In the genomic region with DNA sequence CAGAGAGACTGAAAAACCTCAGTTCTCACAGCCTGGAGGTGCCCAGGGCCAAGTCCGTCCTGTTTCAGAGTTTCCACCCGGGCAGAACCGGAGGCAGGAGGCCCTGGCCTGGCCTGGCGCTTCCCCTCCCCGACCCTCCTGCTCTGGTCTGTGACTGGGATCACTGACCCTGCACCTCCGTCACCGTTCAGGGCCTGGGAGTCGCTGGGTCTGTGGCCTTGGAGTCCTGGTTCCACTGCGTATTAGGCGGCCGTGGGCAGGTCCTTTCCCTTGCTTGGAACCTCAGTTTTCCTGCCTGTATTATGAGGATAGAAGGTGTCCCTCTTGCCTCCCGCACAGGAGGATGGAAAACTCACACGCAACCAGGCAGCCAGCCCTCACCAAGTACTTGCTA, we compare ENCODE assay signal across 1 cellular context.
TF ChIP-seq lines count a peak whose summit lies in the region.

No MANE protein-coding gene starts in this region.

TF ChIP-seq in HepG2, 621 proteins besides CTCF, POLR2A, EP300 and RAD21 (continued from another document and continues in another):
- no peak for TF ChIP-seq JDP2 (CRISPR knock-in tag; IDR thresholded peaks at IDR 0.05; ENCODE audit: borderline replicate concordance)
- no peak for TF ChIP-seq ZNF33A (CRISPR knock-in tag; IDR thresholded peaks at IDR 0.05; ENCODE audit: borderline replicate concordance)
- TF ChIP-seq ZNF180 (CRISPR knock-in tag; IDR thresholded peaks at IDR 0.05; ENCODE audit: borderline replicate concordance, low read depth), result no peak
- TF ChIP-seq GATAD2A (CRISPR knock-in tag; IDR thresholded peaks at IDR 0.05), result peak; percentile 18; the same call in 1 of the 2 replicates
- TF ChIP-seq ZNF235 (CRISPR knock-in tag; IDR thresholded peaks at IDR 0.05; ENCODE audit: borderline replicate concordance), result no peak
- no peak for TF ChIP-seq SKI (IDR thresholded peaks at IDR 0.05; ENCODE audit: partially characterized antibody)
- no peak for TF ChIP-seq CCAR2 (optimal IDR thresholded peaks at IDR 0.05; ENCODE audit: low read depth, low read length)
- TF ChIP-seq SP5 (CRISPR knock-in tag; IDR thresholded peaks at IDR 0.05; ENCODE audit: borderline replicate concordance, low read depth), result no peak
- TF ChIP-seq ZNF329 (CRISPR knock-in tag; IDR thresholded peaks at IDR 0.05; ENCODE audit: low read depth), result no peak
- no peak for TF ChIP-seq ZNF547 (CRISPR knock-in tag; IDR thresholded peaks at IDR 0.05)
- TF ChIP-seq POLR2G (IDR thresholded peaks at IDR 0.05; ENCODE audit: low read depth, low read length), result no peak
- TF ChIP-seq, protein P1, sequence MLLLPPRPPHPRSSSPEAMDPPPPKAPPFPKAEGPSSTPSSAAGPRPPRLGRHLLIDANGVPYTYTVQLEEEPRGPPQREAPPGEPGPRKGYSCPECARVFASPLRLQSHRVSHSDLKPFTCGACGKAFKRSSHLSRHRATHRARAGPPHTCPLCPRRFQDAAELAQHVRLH (CRISPR knock-in tag; IDR thresholded peaks at IDR 0.05; ENCODE audit: borderline replicate concordance, low read depth), result no peak
- peak; percentile 38; the same call in 1 of the 2 replicates for TF ChIP-seq ZNF264 (CRISPR knock-in tag; IDR thresholded peaks at IDR 0.05)
- no peak for TF ChIP-seq IRF2 (CRISPR knock-in tag; IDR thresholded peaks at IDR 0.05)
- no peak for TF ChIP-seq ZNF451 (CRISPR knock-in tag; IDR thresholded peaks at IDR 0.05)
- TF ChIP-seq MLLT10 (CRISPR knock-in tag; IDR thresholded peaks at IDR 0.05), result no peak
- TF ChIP-seq, protein P2, sequence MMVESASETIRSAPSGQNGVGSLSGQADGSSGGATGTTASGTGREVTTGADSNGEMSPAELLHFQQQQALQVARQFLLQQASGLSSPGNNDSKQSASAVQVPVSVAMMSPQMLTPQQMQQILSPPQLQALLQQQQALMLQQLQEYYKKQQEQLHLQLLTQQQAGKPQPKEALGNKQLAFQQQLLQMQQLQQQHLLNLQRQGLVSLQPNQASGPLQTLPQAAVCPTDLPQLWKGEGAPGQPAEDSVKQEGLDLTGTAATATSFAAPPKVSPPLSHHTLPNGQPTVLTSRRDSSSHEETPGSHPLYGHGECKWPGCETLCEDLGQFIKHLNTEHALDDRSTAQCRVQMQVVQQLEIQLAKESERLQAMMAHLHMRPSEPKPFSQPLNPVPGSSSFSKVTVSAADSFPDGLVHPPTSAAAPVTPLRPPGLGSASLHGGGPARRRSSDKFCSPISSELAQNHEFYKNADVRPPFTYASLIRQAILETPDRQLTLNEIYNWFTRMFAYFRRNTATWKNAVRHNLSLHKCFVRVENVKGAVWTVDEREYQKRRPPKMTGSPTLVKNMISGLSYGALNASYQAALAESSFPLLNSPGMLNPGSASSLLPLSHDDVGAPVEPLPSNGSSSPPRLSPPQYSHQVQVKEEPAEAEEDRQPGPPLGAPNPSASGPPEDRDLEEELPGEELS (CRISPR knock-in tag; IDR thresholded peaks at IDR 0.05), result peak; percentile 36; the same call in 1 of the 2 replicates
- TF ChIP-seq ZBTB20 (CRISPR knock-in tag; IDR thresholded peaks at IDR 0.05; ENCODE audit: borderline replicate concordance, low read depth), result no peak
- TF ChIP-seq RFX5 (IDR thresholded peaks at IDR 0.05; ENCODE audit: low read depth, low read length), result no peak
- TF ChIP-seq ZNF629 (CRISPR knock-in tag; conservative IDR thresholded peaks at IDR 0.05), result peak; percentile 72
- TF ChIP-seq, protein P3, sequence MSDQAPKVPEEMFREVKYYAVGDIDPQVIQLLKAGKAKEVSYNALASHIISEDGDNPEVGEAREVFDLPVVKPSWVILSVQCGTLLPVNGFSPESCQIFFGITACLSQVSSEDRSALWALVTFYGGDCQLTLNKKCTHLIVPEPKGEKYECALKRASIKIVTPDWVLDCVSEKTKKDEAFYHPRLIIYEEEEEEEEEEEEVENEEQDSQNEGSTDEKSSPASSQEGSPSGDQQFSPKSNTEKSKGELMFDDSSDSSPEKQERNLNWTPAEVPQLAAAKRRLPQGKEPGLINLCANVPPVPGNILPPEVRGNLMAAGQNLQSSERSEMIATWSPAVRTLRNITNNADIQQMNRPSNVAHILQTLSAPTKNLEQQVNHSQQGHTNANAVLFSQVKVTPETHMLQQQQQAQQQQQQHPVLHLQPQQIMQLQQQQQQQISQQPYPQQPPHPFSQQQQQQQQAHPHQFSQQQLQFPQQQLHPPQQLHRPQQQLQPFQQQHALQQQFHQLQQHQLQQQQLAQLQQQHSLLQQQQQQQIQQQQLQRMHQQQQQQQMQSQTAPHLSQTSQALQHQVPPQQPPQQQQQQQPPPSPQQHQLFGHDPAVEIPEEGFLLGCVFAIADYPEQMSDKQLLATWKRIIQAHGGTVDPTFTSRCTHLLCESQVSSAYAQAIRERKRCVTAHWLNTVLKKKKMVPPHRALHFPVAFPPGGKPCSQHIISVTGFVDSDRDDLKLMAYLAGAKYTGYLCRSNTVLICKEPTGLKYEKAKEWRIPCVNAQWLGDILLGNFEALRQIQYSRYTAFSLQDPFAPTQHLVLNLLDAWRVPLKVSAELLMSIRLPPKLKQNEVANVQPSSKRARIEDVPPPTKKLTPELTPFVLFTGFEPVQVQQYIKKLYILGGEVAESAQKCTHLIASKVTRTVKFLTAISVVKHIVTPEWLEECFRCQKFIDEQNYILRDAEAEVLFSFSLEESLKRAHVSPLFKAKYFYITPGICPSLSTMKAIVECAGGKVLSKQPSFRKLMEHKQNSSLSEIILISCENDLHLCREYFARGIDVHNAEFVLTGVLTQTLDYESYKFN (CRISPR knock-in tag; conservative IDR thresholded peaks at IDR 0.05), result peak; percentile 38; the same call in 1 of the 2 replicates
- TF ChIP-seq ERF (CRISPR knock-in tag; IDR thresholded peaks at IDR 0.05), result no peak
- no peak for TF ChIP-seq ZNF326 (CRISPR knock-in tag; IDR thresholded peaks at IDR 0.05; ENCODE audit: borderline replicate concordance)
- TF ChIP-seq ARHGAP35 (CRISPR knock-in tag; IDR thresholded peaks at IDR 0.05; ENCODE audit: borderline replicate concordance), result no peak
- TF ChIP-seq, protein P4, sequence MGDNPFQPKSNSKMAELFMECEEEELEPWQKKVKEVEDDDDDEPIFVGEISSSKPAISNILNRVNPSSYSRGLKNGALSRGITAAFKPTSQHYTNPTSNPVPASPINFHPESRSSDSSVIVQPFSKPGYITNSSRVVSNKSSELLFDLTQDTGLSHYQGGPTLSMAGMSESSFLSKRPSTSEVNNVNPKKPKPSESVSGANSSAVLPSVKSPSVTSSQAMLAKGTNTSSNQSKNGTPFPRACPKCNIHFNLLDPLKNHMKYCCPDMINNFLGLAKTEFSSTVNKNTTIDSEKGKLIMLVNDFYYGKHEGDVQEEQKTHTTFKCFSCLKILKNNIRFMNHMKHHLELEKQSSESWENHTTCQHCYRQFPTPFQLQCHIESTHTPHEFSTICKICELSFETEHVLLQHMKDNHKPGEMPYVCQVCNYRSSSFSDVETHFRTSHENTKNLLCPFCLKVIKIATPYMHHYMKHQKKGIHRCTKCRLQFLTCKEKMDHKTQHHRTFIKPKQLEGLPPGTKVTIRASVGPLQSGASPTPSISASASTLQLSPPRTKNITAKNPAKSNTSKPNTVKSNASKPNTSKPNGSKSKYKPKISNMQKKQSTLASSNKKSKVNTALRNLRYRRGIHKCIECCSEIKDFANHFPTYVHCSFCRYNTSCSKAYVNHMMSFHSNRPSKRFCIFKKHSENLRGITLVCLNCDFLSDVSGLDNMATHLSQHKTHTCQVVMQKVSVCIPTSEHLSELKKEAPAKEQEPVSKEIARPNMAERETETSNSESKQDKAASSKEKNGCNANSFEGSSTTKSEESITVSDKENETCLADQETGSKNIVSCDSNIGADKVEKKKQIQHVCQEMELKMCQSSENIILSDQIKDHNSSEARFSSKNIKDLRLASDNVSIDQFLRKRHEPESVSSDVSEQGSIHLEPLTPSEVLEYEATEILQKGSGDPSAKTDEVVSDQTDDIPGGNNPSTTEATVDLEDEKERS (CRISPR knock-in tag; IDR thresholded peaks at IDR 0.05), result no peak
- no peak for TF ChIP-seq NKX3-1 (CRISPR knock-in tag; IDR thresholded peaks at IDR 0.05)
- no peak for TF ChIP-seq NR2F2 (IDR thresholded peaks at IDR 0.05; ENCODE audit: borderline replicate concordance, low read depth)
- TF ChIP-seq BRD4 (CRISPR knock-in tag; IDR thresholded peaks at IDR 0.05), result no peak
- TF ChIP-seq SRSF4 (IDR thresholded peaks at IDR 0.05; ENCODE audit: low read depth, low read length, poor library complexity, severe bottlenecking), result no peak
- TF ChIP-seq ZNF510 (CRISPR knock-in tag; IDR thresholded peaks at IDR 0.05; ENCODE audit: low read depth), result no peak
- TF ChIP-seq, protein P5, sequence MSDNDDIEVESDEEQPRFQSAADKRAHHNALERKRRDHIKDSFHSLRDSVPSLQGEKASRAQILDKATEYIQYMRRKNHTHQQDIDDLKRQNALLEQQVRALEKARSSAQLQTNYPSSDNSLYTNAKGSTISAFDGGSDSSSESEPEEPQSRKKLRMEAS (IDR thresholded peaks at IDR 0.05), result no peak
- no peak for TF ChIP-seq ZNF792 (CRISPR knock-in tag; IDR thresholded peaks at IDR 0.05)
- TF ChIP-seq, protein P6, sequence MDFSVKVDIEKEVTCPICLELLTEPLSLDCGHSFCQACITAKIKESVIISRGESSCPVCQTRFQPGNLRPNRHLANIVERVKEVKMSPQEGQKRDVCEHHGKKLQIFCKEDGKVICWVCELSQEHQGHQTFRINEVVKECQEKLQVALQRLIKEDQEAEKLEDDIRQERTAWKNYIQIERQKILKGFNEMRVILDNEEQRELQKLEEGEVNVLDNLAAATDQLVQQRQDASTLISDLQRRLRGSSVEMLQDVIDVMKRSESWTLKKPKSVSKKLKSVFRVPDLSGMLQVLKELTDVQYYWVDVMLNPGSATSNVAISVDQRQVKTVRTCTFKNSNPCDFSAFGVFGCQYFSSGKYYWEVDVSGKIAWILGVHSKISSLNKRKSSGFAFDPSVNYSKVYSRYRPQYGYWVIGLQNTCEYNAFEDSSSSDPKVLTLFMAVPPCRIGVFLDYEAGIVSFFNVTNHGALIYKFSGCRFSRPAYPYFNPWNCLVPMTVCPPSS (IDR thresholded peaks at IDR 0.05), result no peak
- TF ChIP-seq, protein P7, sequence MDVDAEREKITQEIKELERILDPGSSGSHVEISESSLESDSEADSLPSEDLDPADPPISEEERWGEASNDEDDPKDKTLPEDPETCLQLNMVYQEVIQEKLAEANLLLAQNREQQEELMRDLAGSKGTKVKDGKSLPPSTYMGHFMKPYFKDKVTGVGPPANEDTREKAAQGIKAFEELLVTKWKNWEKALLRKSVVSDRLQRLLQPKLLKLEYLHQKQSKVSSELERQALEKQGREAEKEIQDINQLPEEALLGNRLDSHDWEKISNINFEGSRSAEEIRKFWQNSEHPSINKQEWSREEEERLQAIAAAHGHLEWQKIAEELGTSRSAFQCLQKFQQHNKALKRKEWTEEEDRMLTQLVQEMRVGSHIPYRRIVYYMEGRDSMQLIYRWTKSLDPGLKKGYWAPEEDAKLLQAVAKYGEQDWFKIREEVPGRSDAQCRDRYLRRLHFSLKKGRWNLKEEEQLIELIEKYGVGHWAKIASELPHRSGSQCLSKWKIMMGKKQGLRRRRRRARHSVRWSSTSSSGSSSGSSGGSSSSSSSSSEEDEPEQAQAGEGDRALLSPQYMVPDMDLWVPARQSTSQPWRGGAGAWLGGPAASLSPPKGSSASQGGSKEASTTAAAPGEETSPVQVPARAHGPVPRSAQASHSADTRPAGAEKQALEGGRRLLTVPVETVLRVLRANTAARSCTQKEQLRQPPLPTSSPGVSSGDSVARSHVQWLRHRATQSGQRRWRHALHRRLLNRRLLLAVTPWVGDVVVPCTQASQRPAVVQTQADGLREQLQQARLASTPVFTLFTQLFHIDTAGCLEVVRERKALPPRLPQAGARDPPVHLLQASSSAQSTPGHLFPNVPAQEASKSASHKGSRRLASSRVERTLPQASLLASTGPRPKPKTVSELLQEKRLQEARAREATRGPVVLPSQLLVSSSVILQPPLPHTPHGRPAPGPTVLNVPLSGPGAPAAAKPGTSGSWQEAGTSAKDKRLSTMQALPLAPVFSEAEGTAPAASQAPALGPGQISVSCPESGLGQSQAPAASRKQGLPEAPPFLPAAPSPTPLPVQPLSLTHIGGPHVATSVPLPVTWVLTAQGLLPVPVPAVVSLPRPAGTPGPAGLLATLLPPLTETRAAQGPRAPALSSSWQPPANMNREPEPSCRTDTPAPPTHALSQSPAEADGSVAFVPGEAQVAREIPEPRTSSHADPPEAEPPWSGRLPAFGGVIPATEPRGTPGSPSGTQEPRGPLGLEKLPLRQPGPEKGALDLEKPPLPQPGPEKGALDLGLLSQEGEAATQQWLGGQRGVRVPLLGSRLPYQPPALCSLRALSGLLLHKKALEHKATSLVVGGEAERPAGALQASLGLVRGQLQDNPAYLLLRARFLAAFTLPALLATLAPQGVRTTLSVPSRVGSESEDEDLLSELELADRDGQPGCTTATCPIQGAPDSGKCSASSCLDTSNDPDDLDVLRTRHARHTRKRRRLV (CRISPR knock-in tag; IDR thresholded peaks at IDR 0.05), result no peak
- no peak for TF ChIP-seq KMT2A (CRISPR knock-in tag; IDR thresholded peaks at IDR 0.05)
- peak; percentile 31; the same call in 1 of the 2 replicates for TF ChIP-seq ZNF501 (CRISPR knock-in tag; IDR thresholded peaks at IDR 0.05)
- no peak for TF ChIP-seq ZNF446 (CRISPR knock-in tag; IDR thresholded peaks at IDR 0.05)
- TF ChIP-seq SMAD3 (CRISPR knock-in tag; IDR thresholded peaks at IDR 0.05), result no peak
- TF ChIP-seq TGIF2 (CRISPR knock-in tag; IDR thresholded peaks at IDR 0.05), result no peak
- TF ChIP-seq HOXA3 (CRISPR knock-in tag; IDR thresholded peaks at IDR 0.05), result peak; percentile 36; the same call in 1 of the 2 replicates
- TF ChIP-seq, protein P8, sequence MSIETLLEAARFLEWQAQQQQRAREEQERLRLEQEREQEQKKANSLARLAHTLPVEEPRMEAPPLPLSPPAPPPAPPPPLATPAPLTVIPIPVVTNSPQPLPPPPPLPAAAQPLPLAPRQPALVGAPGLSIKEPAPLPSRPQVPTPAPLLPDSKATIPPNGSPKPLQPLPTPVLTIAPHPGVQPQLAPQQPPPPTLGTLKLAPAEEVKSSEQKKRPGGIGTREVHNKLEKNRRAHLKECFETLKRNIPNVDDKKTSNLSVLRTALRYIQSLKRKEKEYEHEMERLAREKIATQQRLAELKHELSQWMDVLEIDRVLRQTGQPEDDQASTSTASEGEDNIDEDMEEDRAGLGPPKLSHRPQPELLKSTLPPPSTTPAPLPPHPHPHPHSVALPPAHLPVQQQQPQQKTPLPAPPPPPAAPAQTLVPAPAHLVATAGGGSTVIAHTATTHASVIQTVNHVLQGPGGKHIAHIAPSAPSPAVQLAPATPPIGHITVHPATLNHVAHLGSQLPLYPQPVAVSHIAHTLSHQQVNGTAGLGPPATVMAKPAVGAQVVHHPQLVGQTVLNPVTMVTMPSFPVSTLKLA (IDR thresholded peaks at IDR 0.05), result no peak
- TF ChIP-seq, protein P9, sequence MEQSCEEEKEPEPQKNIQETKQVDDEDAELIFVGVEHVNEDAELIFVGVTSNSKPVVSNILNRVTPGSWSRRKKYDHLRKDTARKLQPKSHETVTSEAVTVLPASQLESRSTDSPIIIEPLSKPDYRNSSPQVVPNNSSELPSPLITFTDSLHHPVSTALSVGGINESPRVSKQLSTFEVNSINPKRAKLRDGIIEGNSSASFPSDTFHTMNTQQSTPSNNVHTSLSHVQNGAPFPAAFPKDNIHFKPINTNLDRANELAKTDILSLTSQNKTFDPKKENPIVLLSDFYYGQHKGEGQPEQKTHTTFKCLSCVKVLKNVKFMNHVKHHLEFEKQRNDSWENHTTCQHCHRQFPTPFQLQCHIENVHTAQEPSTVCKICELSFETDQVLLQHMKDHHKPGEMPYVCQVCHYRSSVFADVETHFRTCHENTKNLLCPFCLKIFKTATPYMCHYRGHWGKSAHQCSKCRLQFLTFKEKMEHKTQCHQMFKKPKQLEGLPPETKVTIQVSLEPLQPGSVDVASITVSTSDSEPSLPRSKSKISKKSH (CRISPR knock-in tag; IDR thresholded peaks at IDR 0.05; ENCODE audit: borderline replicate concordance), result no peak
- no peak for TF ChIP-seq NCOA2 (CRISPR knock-in tag; IDR thresholded peaks at IDR 0.05)
- TF ChIP-seq GATAD1 (CRISPR knock-in tag; IDR thresholded peaks at IDR 0.05), result no peak
- TF ChIP-seq ZNF331 (CRISPR knock-in tag; IDR thresholded peaks at IDR 0.05), result no peak
- TF ChIP-seq STAT5B (CRISPR knock-in tag; IDR thresholded peaks at IDR 0.05), result no peak
- TF ChIP-seq ZNF567 (CRISPR knock-in tag; IDR thresholded peaks at IDR 0.05; ENCODE audit: borderline replicate concordance), result no peak
